In genomic region chr3:124078978-124079911, GRCh38 we compare ENCODE assay signal across 8 cellular contexts. TPM values are rescaled to one million over a fixed set of nuclear protein-coding genes. Genes with fewer than 3 reads are reported as not detected.
DNase-seq lines count a peak whose midpoint lies in the region; ATAC-seq and TF ChIP-seq lines count a peak whose summit lies in the region.

No MANE protein-coding gene starts in this region.

- H3K4me1 Mint-ChIP-seq in CD14-positive monocyte = no peaks in the 10 kb centered on the region
- no peaks in the 10 kb centered on the region for H3K4me1 Mint-ChIP-seq in CD8-positive, alpha-beta memory T cell

- H3K36me3 Mint-ChIP-seq in CD14-positive monocyte = no peaks in the 10 kb centered on the region
- H3K36me3 Mint-ChIP-seq in CD8-positive, alpha-beta memory T cell = no peaks in the 10 kb centered on the region

- intact Hi-C loops in CD14-positive monocyte (cut with micrococcal nuclease) = no loop called here

- no peaks in the 10 kb centered on the region for H3K9me3 ChIP-seq in lung (ENCODE audit: control insufficient read depth in 2 of 2, insufficient read depth in 1 of 2, low read length in 1 of 2)
- no peaks in the 10 kb centered on the region for H3K9me3 ChIP-seq in CD8-positive, alpha-beta memory T cell (ENCODE audit: low read length)

- H3K4me1 ChIP-seq in lung (ENCODE audit: control insufficient read depth in 2 of 2, insufficient read depth in 2 of 2, low read length in 2 of 2) = peaks cover 2 to 5% of the 10 kb centered on the region in 2 donors
- no peaks in the 10 kb centered on the region for H3K4me1 ChIP-seq in CD8-positive, alpha-beta memory T cell (ENCODE audit: insufficient read depth, low read length)

- H3K4me3 ChIP-seq in lung = no peak overlapping the region
- no peak overlapping the region for H3K4me3 ChIP-seq in CD8-positive, alpha-beta memory T cell (ENCODE audit: low read length)

- 27 to 28% methylated on average over 4 of the region's 4 CpGs for WGBS in lung, 2 donors

- POLR2A ChIA-PET in CD8-positive, alpha-beta memory T cell (lab: Charles Lee) = no interaction called here

- H3K27ac Mint-ChIP-seq in CD14-positive monocyte = no peak overlapping the region
- no peak overlapping the region for H3K27ac Mint-ChIP-seq in CD8-positive, alpha-beta memory T cell

- H3K27ac ChIP-seq in lung (ENCODE audit: low read depth in 1 of 2, low read length in 1 of 2) = no peak overlapping the region
- no peak overlapping the region for H3K27ac ChIP-seq in CD8-positive, alpha-beta memory T cell (ENCODE audit: low read depth, low read length)

- DNase-seq in CD14-positive monocyte (ENCODE audit: low spot score) (no peak), GM20000 (ENCODE audit: low spot score) (peak; percentile 27), NCI-H524 (lab: John Stamatoyannopoulos, UW) (peak; percentile 77 to 87), cerebellar cortex (ENCODE audit: low spot score) (peak; percentile 39), lung (ENCODE audit: low spot score) (no peak)
- DNase-seq in CD8-positive, alpha-beta memory T cell = no peak

- no peaks in the 10 kb centered on the region for H3K36me3 ChIP-seq in lung (ENCODE audit: control insufficient read depth in 2 of 2, insufficient read depth in 2 of 2, low read length in 2 of 2)
- no peaks in the 10 kb centered on the region for H3K36me3 ChIP-seq in CD8-positive, alpha-beta memory T cell (ENCODE audit: insufficient read depth, low read length)

- CTCF ChIA-PET in CD8-positive, alpha-beta memory T cell (lab: Charles Lee) = interaction anchor here (1.5 kb wide), 1 partner anchor 18 kb away, joined by 3 read pairs; no protein-coding TSS in a partner anchor

- peak; percentile 77 for TF ChIP-seq CTCF in CD14-positive monocyte (IDR thresholded peaks at IDR 0.05)
- peak; percentile 35 for TF ChIP-seq CTCF in GM20000 (IDR thresholded peaks at IDR 0.05; ENCODE audit: extremely low read depth, missing control alignments)
- TF ChIP-seq CTCF in lung (IDR thresholded peaks at IDR 0.05; ENCODE audit: control extremely low read depth, extremely low read depth) = peak; percentile 37

- no peak overlapping the region for H3K4me3 Mint-ChIP-seq in CD14-positive monocyte
- H3K4me3 Mint-ChIP-seq in CD8-positive, alpha-beta memory T cell = no peak overlapping the region

- no peak for ATAC-seq in lung (ENCODE audit: insufficient read depth, low FRiP score)
- ATAC-seq in HG03045 (IDR thresholded peaks at IDR 0.05; ENCODE audit: unreplicated experiment) = no peak
- ATAC-seq in GM19324 (IDR thresholded peaks at IDR 0.05; ENCODE audit: low FRiP score, unreplicated experiment) = no peak

- H3K27me3 Mint-ChIP-seq in CD14-positive monocyte (ENCODE audit: low read depth in 3 of 3) = peaks cover 3 to 9% (median 8%) of the 10 kb centered on the region in 3 donors
- peaks cover 6 to 14% of the 10 kb centered on the region in 2 donors for H3K27me3 Mint-ChIP-seq in CD8-positive, alpha-beta memory T cell

- peaks cover 0 to 5% (median 0%) of the 10 kb centered on the region in 7 donors for H3K9me3 Mint-ChIP-seq in CD14-positive monocyte
- H3K9me3 Mint-ChIP-seq in CD8-positive, alpha-beta memory T cell = no peaks in the 10 kb centered on the region

- no peaks in the 10 kb centered on the region for H3K27me3 ChIP-seq in lung (ENCODE audit: control insufficient read depth, insufficient read depth)
- no peaks in the 10 kb centered on the region for H3K27me3 ChIP-seq in CD8-positive, alpha-beta memory T cell (ENCODE audit: insufficient read depth, low read length, poor library complexity, severe bottlenecking)

RNA-seq across cellular contexts. Expression of gene KALRN, which starts 46.1 kb away (rescaled TPM):
- polyA plus RNA-seq in CD14-positive monocyte (not detected), lung (1 to 10 TPM; 5.2 to 5.9 TPM)
- 10 to 100 TPM; 29.9 to 44.9 TPM for total RNA-seq in lung
- total RNA-seq in CD8-positive, alpha-beta memory T cell = 1 to 10 TPM; 5.1 to 5.4 TPM
- polyA plus RNA-seq in CD8-positive, alpha-beta memory T cell = 2.6 TPM

Comparison
In these comparisons a context has a peak if more than half of its experiments do, and no peak if none do; other contexts are left out.
1. DNase-seq: peak in GM20000 (single experiment), NCI-H524 (2 of 2) and cerebellar cortex (single experiment); none in CD14-positive monocyte (single experiment), lung (single experiment) and CD8-positive, alpha-beta memory T cell (0 of 5).
2. Peak in every context shown above with its lines, with median percentiles within 50 percentile points of each other: CTCF ChIP-seq.